ENCODE assay signal across 1 cellular context in genomic region chr6:151147118-151147832, GRCh38.
TF ChIP-seq lines count a peak whose summit lies in the region.

No MANE protein-coding gene starts in this region.

TF ChIP-seq in H1, 55 proteins besides CTCF, POLR2A, EP300 and RAD21 (continued from another document):
- TF ChIP-seq ATF2 (IDR thresholded peaks at IDR 0.05; ENCODE audit: low read length) (no peak), KDM1A (IDR thresholded peaks at IDR 0.05; ENCODE audit: borderline replicate concordance, low read length) (no peak), CREB1 (IDR thresholded peaks at IDR 0.05) (no peak), SUZ12 (IDR thresholded peaks at IDR 0.05; ENCODE audit: low read length) (no peak), ATF3 (IDR thresholded peaks at IDR 0.05; ENCODE audit: insufficient read depth, low read depth, low read length) (no peak), CHD2 (IDR thresholded peaks at IDR 0.05; ENCODE audit: low read length) (no peak), E2F6 (IDR thresholded peaks at IDR 0.05) (no peak), POU5F1 (IDR thresholded peaks at IDR 0.05; ENCODE audit: low read depth, low read length) (no peak), RBBP5 (IDR thresholded peaks at IDR 0.05; ENCODE audit: borderline replicate concordance, low read depth, low read length) (no peak), HDAC6 (IDR thresholded peaks at IDR 0.05; ENCODE audit: low read depth, low read length) (no peak), USF2 (IDR thresholded peaks at IDR 0.05; ENCODE audit: low read length) (no peak), RNF2 (IDR thresholded peaks at IDR 0.05; ENCODE audit: borderline replicate concordance, low read depth, low read length, missing control alignments, poor library complexity, severe bottlenecking) (no peak), SIN3A (conservative IDR thresholded peaks at IDR 0.05 in 1 of 2, IDR thresholded peaks at IDR 0.05 in 1 of 2; ENCODE audit: low read depth in 1 of 2, low read length in 2 of 2) (no peak), CBX5 (IDR thresholded peaks at IDR 0.05; ENCODE audit: low read depth, low read length) (no peak), SIRT6 (IDR thresholded peaks at IDR 0.05; ENCODE audit: low read length) (no peak), NRF1 (IDR thresholded peaks at IDR 0.05; ENCODE audit: low read depth, low read length) (no peak)
